ENCODE assay signal across 8 cellular contexts in genomic region chr12:57738661-57739237, GRCh38. TPM values are rescaled to one million over a fixed set of nuclear protein-coding genes. Genes with fewer than 3 reads are reported as not detected.
DNase-seq lines count a peak whose midpoint lies in the region; ATAC-seq and TF ChIP-seq lines count a peak whose summit lies in the region.

TSS of gene AGAP2 (minus strand) at chr12:57738742. CDS start at chr12:57738246, 496 bp downstream.

- DNase-seq in Daoy (ENCODE audit: low read depth) (peak; percentile 50), NCI-H345 (lab: John Stamatoyannopoulos, UW) (peak; percentile 48), osteocyte (ENCODE audit: extremely low spot score, unreplicated experiment) (no peak), pons (ENCODE audit: low spot score) (no peak), AG08396 (ENCODE audit: low spot score) (no peak)
- no peak for DNase-seq in effector memory CD4-positive, alpha-beta T cell
- DNase-seq in activated effector memory CD4-positive, alpha-beta T cell treated with anti-CD3 and anti-CD28 coated beads, Interleukin-2, amount 50 U/mL, for 16 hours, result no peak

- no peak for ATAC-seq in GM21526 (IDR thresholded peaks at IDR 0.05; ENCODE audit: low FRiP score, unreplicated experiment)

- peak within 1 kb of the TSS; percentile 94 for H3K27ac ChIP-seq in effector memory CD4-positive, alpha-beta T cell (ENCODE audit: insufficient read depth, low read length, poor library complexity, severe bottlenecking)

- peaks cover 52% of the 10 kb centered on the region for H3K36me3 ChIP-seq in effector memory CD4-positive, alpha-beta T cell (ENCODE audit: control insufficient read depth, insufficient read depth, low read length)

- no peak for TF ChIP-seq CTCF in osteocyte (IDR thresholded peaks at IDR 0.05)

- peaks cover 65% of the 10 kb centered on the region for H3K27me3 Mint-ChIP-seq in osteocyte (ENCODE audit: unreplicated experiment)

- H3K27ac Mint-ChIP-seq in osteocyte (ENCODE audit: unreplicated experiment), result no peak within 1 kb of the TSS

- H3K9me3 ChIP-seq in effector memory CD4-positive, alpha-beta T cell (ENCODE audit: control insufficient read depth, low read length), result no peaks in the 10 kb centered on the region

- no peaks in the 10 kb centered on the region for H3K9me3 Mint-ChIP-seq in osteocyte (ENCODE audit: unreplicated experiment)

- H3K27me3 ChIP-seq in effector memory CD4-positive, alpha-beta T cell (replicated peaks; ENCODE audit: control insufficient read depth, insufficient read depth, low read length, poor library complexity, severe bottlenecking), result no peaks in the 10 kb centered on the region

- H3K36me3 Mint-ChIP-seq in osteocyte (ENCODE audit: unreplicated experiment), result no peaks in the 10 kb centered on the region

- H3K4me3 Mint-ChIP-seq in osteocyte (ENCODE audit: unreplicated experiment), result peak within 1 kb of the TSS; percentile 69

- peaks cover 26% of the 10 kb centered on the region for H3K4me1 Mint-ChIP-seq in osteocyte (ENCODE audit: unreplicated experiment)

- peaks cover 40% of the 10 kb centered on the region for H3K4me1 ChIP-seq in effector memory CD4-positive, alpha-beta T cell (ENCODE audit: control insufficient read depth, insufficient read depth, low read length, poor library complexity, severe bottlenecking)

- H3K4me3 ChIP-seq in effector memory CD4-positive, alpha-beta T cell (ENCODE audit: insufficient read depth, low read depth, low read length, poor library complexity, severe bottlenecking), result no peak within 1 kb of the TSS

RNA-seq across cellular contexts. Expression of gene AGAP2, which starts in this region (rescaled TPM):
- 0.03 and 0.29 TPM in 2 replicates for total RNA-seq in Daoy (2014; rRNA removed; shearing (Covaris generic))
- total RNA-seq in osteocyte, result 2.4 and 2.6 TPM in 2 replicates

Comparison
In these comparisons a context has a peak if more than half of its experiments do, and no peak if none do; other contexts are left out.
1. Peak in DNase-seq in Daoy; RNA of the gene not detected or under 1 TPM.